In the genomic region with DNA sequence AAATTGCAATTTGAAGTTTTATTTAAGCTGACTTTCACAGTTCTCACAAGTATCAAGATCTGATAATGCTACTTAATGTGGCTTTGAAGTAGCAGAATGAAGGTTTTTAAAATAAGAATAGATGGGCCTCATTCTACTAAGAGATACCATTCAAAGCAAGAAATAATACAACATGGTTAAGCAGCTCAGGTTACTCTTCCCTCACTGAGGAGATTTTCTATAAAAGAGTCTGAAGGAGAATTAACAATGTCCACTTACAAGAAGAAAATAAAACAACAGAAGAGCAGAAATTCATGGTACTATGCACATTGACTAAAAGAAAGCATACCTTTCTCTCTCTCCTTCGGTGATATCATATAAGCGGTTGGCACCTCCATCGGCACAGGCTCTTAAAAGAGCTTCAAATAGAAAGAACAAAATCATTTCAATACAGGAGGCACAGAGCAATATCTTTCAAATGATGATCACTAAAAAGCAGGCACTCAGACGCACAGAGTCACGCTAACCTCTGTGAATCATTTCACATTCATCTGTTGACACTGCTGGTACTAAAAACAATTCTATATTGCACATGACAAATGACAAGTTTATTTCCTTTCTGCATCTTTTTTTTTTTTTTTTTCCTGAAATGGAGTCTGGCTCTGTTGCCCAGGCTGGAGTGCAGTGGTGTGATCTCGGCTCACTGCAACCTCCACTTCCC, we compare ENCODE assay signal across 32 cellular contexts.
"Had no signal": no experiment of that assay in that cellular context is flagged by ENCODE, and none has a peak within 500 bp of the region (broad histone marks: within the 10 kb centered on the region; RNA-seq: fewer than 3 reads in every experiment).

No MANE protein-coding gene starts in this region.

- H3K36me3 ChIP-seq: ascending aorta, cardiac muscle cell had no signal

- H3K9me3 Mint-ChIP-seq: activated B cell treated with CpG ODN at 0.5 μM for 24 hours; activated CD4-positive, alpha-beta memory T cell treated with anti-CD3 and anti-CD28 coated beads, Interleukin-2, amount 10 ng/mL, durations not matched to agents 7 days and 5 days; activated CD4-positive, alpha-beta T cell treated with anti-CD3 and anti-CD28 coated beads, Interleukin-2, amount 10 ng/mL, durations not matched to agents 24 days and 14 days; activated naive CD4-positive, alpha-beta T cell treated with anti-CD3 and anti-CD28 coated beads, Interleukin-2, amount 10 ng/mL, durations not matched to agents 7 days and 5 days; activated naive CD4-positive, alpha-beta T cell treated with anti-CD3 and anti-CD28 coated beads, Interleukin-2, amount 50 U/mL, for 24 hours; activated naive CD8-positive, alpha-beta T cell treated with anti-CD3 and anti-CD28 coated beads, Interleukin-2, amount 10 ng/mL, durations not matched to agents 7 days and 5 days; activated naive CD8-positive, alpha-beta T cell treated with anti-CD3 and anti-CD28 coated beads, Interleukin-2, amount 50 U/mL, for 24 hours; activated T-cell treated with anti-CD3 and anti-CD28 coated beads, Interleukin-2, amount 50 U/mL, for 24 hours; activated T-helper 2 cell treated with anti-CD3 and anti-CD28 coated beads, Interferon-gamma antibody, Interleukin-2, Interleukin-4, amounts not matched to agents 10 μg/mL and 5 μg/mL and 100 μg/mL, durations not matched to agents 14 hours and 24 hours and 36 hours; brain; T-helper 1 cell treated with Interleukin-12 subunit alpha and Interleukin-12 subunit beta and Interleukin-4 antibody, amounts not matched to agents 30 μg/mL and 1 μg/mL, for 36 hours; T-helper 2 cell treated with Interferon-gamma antibody and Interleukin-4, amounts not matched to agents 5 μg/mL and 100 μg/mL, for 36 hours had no signal

- H3K4me3 ChIP-seq: ascending aorta, cardiac muscle cell had no signal

- H3K27me3 ChIP-seq: ascending aorta, cardiac muscle cell had no signal

- H3K9me3 ChIP-seq: ascending aorta had no signal

- H3K4me3 Mint-ChIP-seq: activated B cell treated with CpG ODN at 0.5 μM for 24 hours; activated CD4-positive, alpha-beta memory T cell treated with anti-CD3 and anti-CD28 coated beads, Interleukin-2, amount 10 ng/mL, durations not matched to agents 7 days and 5 days; activated CD4-positive, alpha-beta T cell treated with anti-CD3 and anti-CD28 coated beads, Interleukin-2, amount 10 ng/mL, durations not matched to agents 24 days and 14 days; activated CD8-positive, alpha-beta memory T cell treated with anti-CD3 and anti-CD28 coated beads, Interleukin-2, amount 10 ng/mL, durations not matched to agents 7 days and 5 days; activated CD8-positive, alpha-beta T cell treated with anti-CD3 and anti-CD28 coated beads, Interleukin-2, amount 10 ng/mL, durations not matched to agents 7 days and 5 days; activated naive CD4-positive, alpha-beta T cell treated with anti-CD3 and anti-CD28 coated beads, Interleukin-2, amount 10 ng/mL, durations not matched to agents 7 days and 5 days; activated naive CD4-positive, alpha-beta T cell treated with anti-CD3 and anti-CD28 coated beads, Interleukin-2, amount 50 U/mL, for 24 hours; activated naive CD8-positive, alpha-beta T cell; activated naive CD8-positive, alpha-beta T cell treated with anti-CD3 and anti-CD28 coated beads, Interleukin-2, amount 10 ng/mL, durations not matched to agents 7 days and 5 days; activated naive CD8-positive, alpha-beta T cell treated with anti-CD3 and anti-CD28 coated beads, Interleukin-2, amount 50 U/mL, for 24 hours; activated T-cell treated with anti-CD3 and anti-CD28 coated beads, Interleukin-2, amount 50 U/mL, for 24 hours; brain; T-helper 1 cell treated with Interleukin-12 subunit alpha and Interleukin-12 subunit beta and Interleukin-4 antibody, amounts not matched to agents 30 μg/mL and 1 μg/mL, for 36 hours; T-helper 2 cell treated with Interferon-gamma antibody and Interleukin-4, amounts not matched to agents 5 μg/mL and 100 μg/mL, for 36 hours had no signal

- H3K27me3 Mint-ChIP-seq: activated B cell treated with CpG ODN at 0.5 μM for 24 hours; activated CD4-positive, alpha-beta memory T cell treated with anti-CD3 and anti-CD28 coated beads, Interleukin-2, amount 10 ng/mL, durations not matched to agents 7 days and 5 days; activated CD4-positive, alpha-beta T cell treated with anti-CD3 and anti-CD28 coated beads, Interleukin-2, amount 10 ng/mL, durations not matched to agents 24 days and 14 days; activated CD8-positive, alpha-beta memory T cell treated with anti-CD3 and anti-CD28 coated beads, Interleukin-2, amount 10 ng/mL, durations not matched to agents 7 days and 5 days; activated naive CD4-positive, alpha-beta T cell treated with anti-CD3 and anti-CD28 coated beads, Interleukin-2, amount 10 ng/mL, durations not matched to agents 7 days and 5 days; activated naive CD4-positive, alpha-beta T cell treated with anti-CD3 and anti-CD28 coated beads, Interleukin-2, amount 50 U/mL, for 24 hours; activated naive CD8-positive, alpha-beta T cell; activated naive CD8-positive, alpha-beta T cell treated with anti-CD3 and anti-CD28 coated beads, Interleukin-2, amount 10 ng/mL, durations not matched to agents 7 days and 5 days; activated naive CD8-positive, alpha-beta T cell treated with anti-CD3 and anti-CD28 coated beads, Interleukin-2, amount 50 U/mL, for 24 hours; activated T-cell treated with anti-CD3 and anti-CD28 coated beads, Interleukin-2, amount 50 U/mL, for 24 hours had no signal

- H3K27ac Mint-ChIP-seq: activated B cell treated with CpG ODN at 0.5 μM for 24 hours; activated CD4-positive, alpha-beta memory T cell treated with anti-CD3 and anti-CD28 coated beads, Interleukin-2, amount 10 ng/mL, durations not matched to agents 7 days and 5 days; activated CD4-positive, alpha-beta T cell treated with anti-CD3 and anti-CD28 coated beads, Interleukin-2, amount 10 ng/mL, durations not matched to agents 24 days and 14 days; activated CD8-positive, alpha-beta memory T cell treated with anti-CD3 and anti-CD28 coated beads, Interleukin-2, amount 10 ng/mL, durations not matched to agents 7 days and 5 days; activated CD8-positive, alpha-beta T cell treated with anti-CD3 and anti-CD28 coated beads, Interleukin-2, amount 10 ng/mL, durations not matched to agents 7 days and 5 days; activated naive CD4-positive, alpha-beta T cell treated with anti-CD3 and anti-CD28 coated beads, Interleukin-2, amount 10 ng/mL, durations not matched to agents 7 days and 5 days; activated naive CD4-positive, alpha-beta T cell treated with anti-CD3 and anti-CD28 coated beads, Interleukin-2, amount 50 U/mL, for 24 hours; activated naive CD8-positive, alpha-beta T cell; activated naive CD8-positive, alpha-beta T cell treated with anti-CD3 and anti-CD28 coated beads, Interleukin-2, amount 10 ng/mL, durations not matched to agents 7 days and 5 days; activated naive CD8-positive, alpha-beta T cell treated with anti-CD3 and anti-CD28 coated beads, Interleukin-2, amount 50 U/mL, for 24 hours; activated T-cell treated with anti-CD3 and anti-CD28 coated beads, Interleukin-2, amount 50 U/mL, for 24 hours; activated T-helper 2 cell treated with anti-CD3 and anti-CD28 coated beads, Interferon-gamma antibody, Interleukin-2, Interleukin-4, amounts not matched to agents 10 μg/mL and 5 μg/mL and 100 μg/mL, durations not matched to agents 14 hours and 24 hours and 36 hours; brain; T-helper 1 cell treated with Interleukin-12 subunit alpha and Interleukin-12 subunit beta and Interleukin-4 antibody, amounts not matched to agents 30 μg/mL and 1 μg/mL, for 36 hours; T-helper 2 cell treated with Interferon-gamma antibody and Interleukin-4, amounts not matched to agents 5 μg/mL and 100 μg/mL, for 36 hours had no signal

- H3K4me1 ChIP-seq: ascending aorta had no signal

- DNase-seq: activated B cell treated with CpG ODN at 0.5 μM for 24 hours; activated CD4-positive, alpha-beta memory T cell treated with anti-CD3 and anti-CD28 coated beads, Interleukin-2, amount 10 ng/mL, durations not matched to agents 7 days and 5 days; activated CD4-positive, alpha-beta T cell treated with anti-CD3 and anti-CD28 coated beads for 4 hours; activated CD4-positive, alpha-beta T cell treated with anti-CD3 and anti-CD28 coated beads, Interleukin-2, amount 10 ng/mL, durations not matched to agents 24 days and 14 days; activated CD4-positive, alpha-beta T cell treated with anti-CD3 and anti-CD28 coated beads, Interleukin-2, amount 50 U/mL, for 48 hours; activated CD4-positive, CD25-positive, alpha-beta regulatory T cell treated with anti-CD3 and anti-CD28 coated beads, Interleukin-2, amount 50 U/mL, for 72 hours; activated CD8-positive, alpha-beta memory T cell treated with anti-CD3 and anti-CD28 coated beads for 24 hours; activated CD8-positive, alpha-beta memory T cell treated with anti-CD3 and anti-CD28 coated beads, Interleukin-2, amount 10 ng/mL, durations not matched to agents 7 days and 5 days; activated CD8-positive, alpha-beta memory T cell treated with anti-CD3 and anti-CD28 coated beads, Interleukin-2, amount 50 U/mL, for 48 hours; activated CD8-positive, alpha-beta T cell treated with anti-CD3 and anti-CD28 coated beads, Interleukin-2, amount 10 ng/mL, durations not matched to agents 7 days and 5 days; activated effector memory CD4-positive, alpha-beta T cell treated with Interleukin-2 at 50 U/mL for 16 hours; activated gamma-delta T cell; activated naive CD4-positive, alpha-beta T cell treated with anti-CD3 and anti-CD28 coated beads, Interleukin-2, amount 10 ng/mL, durations not matched to agents 7 days and 5 days; activated naive CD4-positive, alpha-beta T cell treated with Interleukin-2 at 50 U/mL for 16 hours; activated naive CD8-positive, alpha-beta T cell treated with anti-CD3 and anti-CD28 coated beads, Interleukin-2, amount 10 ng/mL, durations not matched to agents 7 days and 5 days; activated naive CD8-positive, alpha-beta T cell treated with anti-CD3 and anti-CD28 coated beads, Interleukin-2, amount 50 U/mL, for 24 hours; activated T-cell treated with anti-CD3 and anti-CD28 coated beads, Interleukin-2, amount 50 U/mL, for 24 hours; activated T-cell treated with anti-CD3 and anti-CD28 coated beads, Interleukin-2, amount 50 U/mL, for 48 hours; amygdala; anterior cingulate cortex; caudate nucleus; T-helper 1 cell; T-helper 9 cell had no signal

- H3K27ac ChIP-seq: ascending aorta, cardiac muscle cell, VCaP had no signal

- H3K36me3 Mint-ChIP-seq: activated CD8-positive, alpha-beta memory T cell treated with anti-CD3 and anti-CD28 coated beads, Interleukin-2, amount 10 ng/mL, durations not matched to agents 7 days and 5 days; activated naive CD4-positive, alpha-beta T cell treated with anti-CD3 and anti-CD28 coated beads, Interleukin-2, amount 10 ng/mL, durations not matched to agents 7 days and 5 days; brain had no signal

- H3K4me1 Mint-ChIP-seq: activated B cell treated with CpG ODN at 0.5 μM for 24 hours; activated CD4-positive, alpha-beta memory T cell treated with anti-CD3 and anti-CD28 coated beads, Interleukin-2, amount 10 ng/mL, durations not matched to agents 7 days and 5 days; activated CD4-positive, alpha-beta T cell treated with anti-CD3 and anti-CD28 coated beads, Interleukin-2, amount 10 ng/mL, durations not matched to agents 24 days and 14 days; activated CD8-positive, alpha-beta memory T cell treated with anti-CD3 and anti-CD28 coated beads, Interleukin-2, amount 10 ng/mL, durations not matched to agents 7 days and 5 days; activated naive CD4-positive, alpha-beta T cell treated with anti-CD3 and anti-CD28 coated beads, Interleukin-2, amount 10 ng/mL, durations not matched to agents 7 days and 5 days; activated naive CD4-positive, alpha-beta T cell treated with anti-CD3 and anti-CD28 coated beads, Interleukin-2, amount 50 U/mL, for 24 hours; activated naive CD8-positive, alpha-beta T cell treated with anti-CD3 and anti-CD28 coated beads, Interleukin-2, amount 10 ng/mL, durations not matched to agents 7 days and 5 days; activated naive CD8-positive, alpha-beta T cell treated with anti-CD3 and anti-CD28 coated beads, Interleukin-2, amount 50 U/mL, for 24 hours had no signal

- ATAC-seq: activated CD8-positive, alpha-beta memory T cell treated with anti-CD3 and anti-CD28 coated beads, Interleukin-2, amount 10 ng/mL, durations not matched to agents 7 days and 5 days; activated CD8-positive, alpha-beta T cell treated with anti-CD3 and anti-CD28 coated beads, Interleukin-2, amount 10 ng/mL, durations not matched to agents 7 days and 5 days; activated naive CD8-positive, alpha-beta T cell treated with anti-CD3 and anti-CD28 coated beads, Interleukin-2, amount 50 U/mL, for 24 hours had no signal
